In genomic region chr2:44940612-44941464, GRCh38 we compare ENCODE assay signal across 13 cellular contexts. TPM values are rescaled to one million over a fixed set of nuclear protein-coding genes. Genes with fewer than 3 reads are reported as not detected.
A peak's percentile ranks its signal among the peaks of the same experiment; 100 is the strongest.
DNase-seq lines count a peak whose midpoint lies in the region; ATAC-seq and TF ChIP-seq lines count a peak whose summit lies in the region.
"Had no signal": no experiment of that assay in that cellular context is flagged by ENCODE, and none has a peak within 500 bp of the region (broad histone marks: within the 10 kb centered on the region; RNA-seq: fewer than 3 reads in every experiment).

No MANE protein-coding gene starts in this region.

- H3K27ac Mint-ChIP-seq in CD4-positive, CD25-positive, alpha-beta regulatory T cell = no peak overlapping the region
- H3K27ac Mint-ChIP-seq in central memory CD8-positive, alpha-beta T cell (ENCODE audit: low read depth) = no peak overlapping the region
- H3K27ac Mint-ChIP-seq in neural crest cell (ENCODE audit: unreplicated experiment) = no peak overlapping the region

- H3K36me3 Mint-ChIP-seq in CD4-positive, CD25-positive, alpha-beta regulatory T cell = no peaks in the 10 kb centered on the region
- no peaks in the 10 kb centered on the region for H3K36me3 Mint-ChIP-seq in central memory CD8-positive, alpha-beta T cell (ENCODE audit: insufficient read depth)
- peaks cover 2% of the 10 kb centered on the region for H3K36me3 Mint-ChIP-seq in neural crest cell (ENCODE audit: low read depth)

- H3K4me3 ChIP-seq in CD4-positive, CD25-positive, alpha-beta regulatory T cell (ENCODE audit: low read depth, low read length) = no peak overlapping the region
- peak overlapping the region; percentile 7; the same call in 1 of the 2 replicates for H3K4me3 ChIP-seq in H7 (ENCODE audit: insufficient read depth, low read depth, low read length)
- H3K4me3 ChIP-seq: K562 had no signal

- H3K4me1 Mint-ChIP-seq in CD4-positive, CD25-positive, alpha-beta regulatory T cell = peaks cover 0 to 67% (median 23%) of the 10 kb centered on the region in 4 donors
- peaks cover 39% of the 10 kb centered on the region for H3K4me1 Mint-ChIP-seq in central memory CD8-positive, alpha-beta T cell
- H3K4me1 Mint-ChIP-seq in neural crest cell = peaks cover 34% of the 10 kb centered on the region

- ATAC-seq in CD4-positive, CD25-positive, alpha-beta regulatory T cell (ENCODE audit: low read depth in 2 of 2) = no peak
- no peak for ATAC-seq in central memory CD8-positive, alpha-beta T cell (replicated peaks; ENCODE audit: extremely low read depth, poor library complexity, severe bottlenecking)
- no peak for ATAC-seq in HG03175 (IDR thresholded peaks at IDR 0.05; ENCODE audit: unreplicated experiment)
- ATAC-seq: K562 had no signal

- H3K9me3 Mint-ChIP-seq in CD4-positive, CD25-positive, alpha-beta regulatory T cell = peaks cover 0 to 2% (median 0%) of the 10 kb centered on the region in 7 donors
- H3K9me3 Mint-ChIP-seq in central memory CD8-positive, alpha-beta T cell = no peaks in the 10 kb centered on the region
- no peaks in the 10 kb centered on the region for H3K9me3 Mint-ChIP-seq in neural crest cell

- no peak overlapping the region for H3K27ac ChIP-seq in CD4-positive, CD25-positive, alpha-beta regulatory T cell (ENCODE audit: insufficient read depth, low read length, poor library complexity, severe bottlenecking)

- no peaks in the 10 kb centered on the region for H3K36me3 ChIP-seq in CD4-positive, CD25-positive, alpha-beta regulatory T cell (ENCODE audit: control insufficient read depth, insufficient read depth, low read length)
- no peaks in the 10 kb centered on the region for H3K36me3 ChIP-seq in H7 (replicated peaks; ENCODE audit: control insufficient read depth, insufficient read depth, low read length)

- peaks cover 84% of the 10 kb centered on the region for H3K27me3 Mint-ChIP-seq in CD4-positive, CD25-positive, alpha-beta regulatory T cell
- H3K27me3 Mint-ChIP-seq in central memory CD8-positive, alpha-beta T cell = peaks cover 82% of the 10 kb centered on the region
- H3K27me3 Mint-ChIP-seq in neural crest cell (ENCODE audit: low read depth) = peaks cover 98% of the 10 kb centered on the region

- no peak for DNase-seq in CD4-positive, CD25-positive, alpha-beta regulatory T cell
- DNase-seq in H7 (no peak), neural crest cell (ENCODE audit: low read depth, low spot score) (no peak), EL (no peak), GF-D8 (lab: John Stamatoyannopoulos, UW) (no peak), GOT3 (lab: John Stamatoyannopoulos, UW) (no peak)
- DNase-seq in central memory CD8-positive, alpha-beta T cell (ENCODE audit: low spot score in 2 of 2) = no peak
- DNase-seq: mesenchymal stem cell; stimulated activated CD4-positive, alpha-beta T cell treated with anti-CD3 and anti-CD28 coated beads, Interleukin-2, amount 100 ng/mL, for 48 hours had no signal

- H3K9me3 ChIP-seq in CD4-positive, CD25-positive, alpha-beta regulatory T cell (ENCODE audit: control insufficient read depth in 2 of 2, low read length in 2 of 2) = no peaks in the 10 kb centered on the region

- TF ChIP-seq CTCF in neural crest cell (conservative IDR thresholded peaks at IDR 0.05) = no peak

- peak overlapping the region; percentile 65 to 83 (median 80) for H3K4me3 Mint-ChIP-seq in CD4-positive, CD25-positive, alpha-beta regulatory T cell
- H3K4me3 Mint-ChIP-seq in central memory CD8-positive, alpha-beta T cell = peak overlapping the region; percentile 75
- peak overlapping the region; percentile 76 for H3K4me3 Mint-ChIP-seq in neural crest cell

- peaks cover 52% of the 10 kb centered on the region for H3K4me1 ChIP-seq in CD4-positive, CD25-positive, alpha-beta regulatory T cell (ENCODE audit: control insufficient read depth, insufficient read depth, low read length, poor library complexity, severe bottlenecking)

- peaks cover 19% of the 10 kb centered on the region for H3K27me3 ChIP-seq in CD4-positive, CD25-positive, alpha-beta regulatory T cell (ENCODE audit: control insufficient read depth, insufficient read depth, low read length)
- H3K27me3 ChIP-seq in H7 (ENCODE audit: control insufficient read depth, insufficient read depth, low read length) = peaks cover 97% of the 10 kb centered on the region

RNA-seq across cellular contexts. Expression of gene SIX3, which starts 0.7 kb away (rescaled TPM):
- not detected for total RNA-seq in CD4-positive, CD25-positive, alpha-beta regulatory T cell
- not detected for polyA plus RNA-seq in CD4-positive, CD25-positive, alpha-beta regulatory T cell
- 1.7 and 3.0 TPM in 2 replicates for total RNA-seq in H7 (2014; rRNA removed; shearing (Covaris generic))
- not detected in 2 replicates for total RNA-seq in neural crest cell
- total RNA-seq: fibroblast of lung; K562; T-helper 1 cell treated with Interleukin-12 subunit alpha and Interleukin-12 subunit beta and Interleukin-4 antibody, amounts not matched to agents 30 ng/mL and 1 ng/mL, for 36 hours had no signal
- polyA plus RNA-seq: fibroblast of lung, K562 had no signal
